ENCODE assay signal across 8 cellular contexts in the genomic region with DNA sequence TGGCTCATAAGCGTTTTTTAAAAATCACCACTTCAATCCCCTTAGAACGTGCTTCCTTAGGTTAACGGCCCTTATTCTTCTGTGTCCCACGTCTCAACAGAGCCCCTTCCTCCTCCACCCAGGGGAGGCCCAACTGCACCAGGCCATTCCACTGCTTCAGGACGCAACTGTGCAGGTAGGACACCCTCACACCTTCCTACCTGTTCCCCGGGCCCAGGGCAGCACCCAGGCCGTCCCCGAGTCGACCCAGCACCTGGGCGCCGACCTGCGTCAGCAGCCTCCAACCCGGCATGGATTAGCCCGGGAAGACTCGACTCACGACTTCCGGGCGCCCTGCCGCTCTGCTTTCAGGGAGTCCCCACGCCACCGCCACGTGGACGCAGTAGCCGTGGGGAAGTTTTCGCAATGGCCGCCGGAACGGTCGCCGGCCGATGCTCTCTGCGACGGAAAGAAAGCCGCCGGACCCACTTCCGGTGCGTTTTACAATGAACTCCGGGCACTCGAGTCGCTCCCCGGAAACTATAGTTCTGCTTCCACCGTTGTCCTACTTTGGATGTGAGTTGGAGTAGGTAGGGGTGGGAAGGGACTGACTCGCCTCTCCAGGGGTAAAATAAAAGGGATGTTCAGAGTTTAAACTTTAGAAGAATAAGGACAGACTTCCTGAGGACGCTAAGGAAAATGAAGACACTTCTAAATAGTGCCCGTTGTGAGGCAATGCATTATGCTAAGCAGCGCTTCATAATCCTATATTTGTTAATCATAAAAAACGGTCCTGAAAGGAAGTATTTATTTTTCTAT.
A peak's percentile ranks its signal among the peaks of the same experiment; 100 is the strongest.
DNase-seq lines count a peak whose midpoint lies in the region; ATAC-seq lines count a peak whose summit lies in the region.

A gene (minus strand): TSS at position 442 of the 798 bp plus-strand sequence. CDS start 150 bp downstream, at position 292.

- peak; percentile 92 for ATAC-seq in GM19043 (IDR thresholded peaks at IDR 0.05; ENCODE audit: low read depth, unreplicated experiment)
- peak; percentile 98 for ATAC-seq in HG03354 (IDR thresholded peaks at IDR 0.05; ENCODE audit: poor library complexity, severe bottlenecking, unreplicated experiment)

- DNase-seq in AG20443 (ENCODE audit: low spot score): peak; percentile 94
- DNase-seq in NCI-H446 (lab: John Stamatoyannopoulos, UW): peak; percentile 86 to 95
- DNase-seq in activated CD4-positive, CD25-positive, alpha-beta regulatory T cell treated with anti-CD3 and anti-CD28 coated beads, Interleukin-2, amount 50 U/mL, for 72 hours: peak; percentile 83
- DNase-seq in cerebellar cortex (ENCODE audit: low spot score): peak; percentile 88
- DNase-seq in islet precursor cell: peak; percentile 91
- DNase-seq in stimulated activated CD4-positive, alpha-beta T cell treated with anti-CD3 and anti-CD28 coated beads, Interleukin-12 subunit alpha, Interleukin-12 subunit beta, amount 100 ng/mL, for 4 hours: peak; percentile 81

Comparison
In these comparisons a context has a peak if more than half of its experiments do, and no peak if none do; other contexts are left out.
1. Peak in every context shown above with its lines: DNase-seq and ATAC-seq.